ENCODE assay signal across 8 cellular contexts in genomic region chr7:148987751-148988512, GRCh38. TPM values are rescaled to one million over a fixed set of nuclear protein-coding genes. Genes with fewer than 3 reads are reported as not detected.
DNase-seq lines count a peak whose midpoint lies in the region; ATAC-seq and TF ChIP-seq lines count a peak whose summit lies in the region.

No MANE protein-coding gene starts in this region.

- no peaks in the 10 kb centered on the region for H3K27me3 ChIP-seq in BE2C
- H3K27me3 ChIP-seq in PC-3 (ENCODE audit: low read length) = no peaks in the 10 kb centered on the region
- H3K27me3 ChIP-seq in ectodermal cell (ENCODE audit: control insufficient read depth, insufficient read depth, low read length, poor library complexity, severe bottlenecking) = peaks cover 5% of the 10 kb centered on the region
- H3K27me3 ChIP-seq in mucosa of rectum (ENCODE audit: control insufficient read depth in 2 of 2, insufficient read depth in 2 of 2, low read length in 2 of 2) = no peaks in the 10 kb centered on the region

- H3K9me3 ChIP-seq in BE2C (no peaks in the 10 kb centered on the region), PC-3 (ENCODE audit: low read length) (no peaks in the 10 kb centered on the region), ectodermal cell (ENCODE audit: control insufficient read depth, low read length) (no peaks in the 10 kb centered on the region), mucosa of rectum (ENCODE audit: control insufficient read depth in 2 of 2, low read length in 2 of 2) (no peaks in the 10 kb centered on the region)

- H3K4me2 ChIP-seq in PC-3 (ENCODE audit: low read length) = peak overlapping the region; percentile 85

- ATAC-seq in GM21447 (IDR thresholded peaks at IDR 0.05; ENCODE audit: unreplicated experiment) (peak; percentile 8), PC-3 (peak; percentile 27)

- CTCF ChIA-PET in PC-3 (lab: Charles Lee) = interaction anchor here (1.3 kb wide), 1 partner anchor 78 kb away, joined by 5 read pairs; no protein-coding TSS in a partner anchor

- H3K79me2 ChIP-seq in PC-3 (ENCODE audit: low read length) = no peaks in the 10 kb centered on the region

- POLR2A ChIA-PET in PC-3 (lab: Charles Lee; ENCODE audit: unreplicated experiment) = interaction anchor here (0.5 to 0.7 kb wide), 3 partner anchors 41 to 280 kb away, joined by 3 to 4 read pairs (median 3); no protein-coding TSS in a partner anchor

- H3K9ac ChIP-seq in PC-3 (ENCODE audit: low read length) (peak overlapping the region; percentile 51), mucosa of rectum (ENCODE audit: low read depth in 1 of 2, low read length in 2 of 2) (peak overlapping the region; percentile 74 to 85)

- no peaks in the 10 kb centered on the region for H4K20me1 ChIP-seq in PC-3 (ENCODE audit: low read length)

- H2AFZ ChIP-seq in PC-3 (ENCODE audit: low read length) = peak overlapping the region; percentile 98

- H3K4me1 ChIP-seq in BE2C (no peaks in the 10 kb centered on the region), PC-3 (ENCODE audit: insufficient read depth, low read length) (peaks cover 24% of the 10 kb centered on the region), ectodermal cell (ENCODE audit: control insufficient read depth, insufficient read depth, low read length) (peaks cover 6% of the 10 kb centered on the region), mucosa of rectum (ENCODE audit: control insufficient read depth in 2 of 2, insufficient read depth in 2 of 2, low read length in 2 of 2) (peaks cover 15 to 18% of the 10 kb centered on the region in 2 donors)

- H3K9me2 ChIP-seq in PC-3 (replicated peaks; ENCODE audit: low read length) = no peaks in the 10 kb centered on the region

- H3K4me3 ChIP-seq in BE2C (ENCODE audit: low read depth, low read length) (peak overlapping the region; percentile 78), PC-3 (ENCODE audit: low read length) (peak overlapping the region; percentile 81), ectodermal cell (ENCODE audit: insufficient read depth, low read depth, low read length) (peak overlapping the region; percentile 79), mucosa of rectum (ENCODE audit: low read length in 2 of 2) (peak overlapping the region; percentile 96 to 99)

- intact Hi-C loops in PC-3 (cut with micrococcal nuclease) = loop anchor here (1.0 to 5.0 kb wide), 3 partner anchors 40 to 104 kb away; partner anchors contain the start of genes EZH2 and PDIA4

- BruUV-seq in PC-3 (replicated peaks; lab: Mats Ljungman, UMichigan) = TSS peak; percentile 81

- H3F3A ChIP-seq in PC-3 (ENCODE audit: low read length, unreplicated experiment) = no peaks in the 10 kb centered on the region

- TF ChIP-seq CTCF in BE2C (IDR thresholded peaks at IDR 0.05; ENCODE audit: low read depth, low read length) = no peak
- no peak for TF ChIP-seq CTCF in PC-3 (conservative IDR thresholded peaks at IDR 0.05; ENCODE audit: low read depth, low read length)

- peak overlapping the region; percentile 51 for H3K27ac ChIP-seq in PC-3 (ENCODE audit: low read length)
- H3K27ac ChIP-seq in ectodermal cell (ENCODE audit: insufficient read depth, low read depth, low read length, poor library complexity, severe bottlenecking) = peak overlapping the region; percentile 92
- peak overlapping the region; percentile 84 to 87 for H3K27ac ChIP-seq in mucosa of rectum (ENCODE audit: low read depth in 2 of 2, low read length in 2 of 2)

- H3K36me3 ChIP-seq in BE2C (no peaks in the 10 kb centered on the region), PC-3 (ENCODE audit: low read depth, low read length) (no peaks in the 10 kb centered on the region), ectodermal cell (ENCODE audit: control insufficient read depth, insufficient read depth, low read length) (no peaks in the 10 kb centered on the region), mucosa of rectum (ENCODE audit: control insufficient read depth in 2 of 2, insufficient read depth in 2 of 2, low read length in 2 of 2) (no peaks in the 10 kb centered on the region)

- WGBS in ectodermal cell, 2 experiments = 11 to 14% methylated on average over 9 of the region's 9 CpGs

- DNase-seq in BE2C (no peak), PC-3 (peak; percentile 34), NCI-H2029 (lab: John Stamatoyannopoulos, UW) (no peak), NCI-H774 (lab: John Stamatoyannopoulos, UW) (no peak)
- no peak for DNase-seq in effector CD4-positive, alpha-beta T cell

RNA-seq across cellular contexts. Expression of gene PDIA4, which starts 40.4 kb away (rescaled TPM):
- 134 TPM for polyA plus RNA-seq in BE2C (2012; ENCODE audit: insufficient read depth, insufficient read length, low read depth)
- total RNA-seq in PC-3 (2014; rRNA removed) = 249 and 253 TPM in 2 replicates
- 174 TPM for polyA plus RNA-seq in ectodermal cell (2013, experiment 1 of 4)
- polyA plus RNA-seq in ectodermal cell (2013, experiment 2 of 4) = 149 TPM
- polyA plus RNA-seq in ectodermal cell (2013, experiment 3 of 4) = 114 TPM
- 118 TPM for polyA plus RNA-seq in ectodermal cell (2013, experiment 4 of 4)
